ENCODE assay signal across 25 cellular contexts in the genomic region with DNA sequence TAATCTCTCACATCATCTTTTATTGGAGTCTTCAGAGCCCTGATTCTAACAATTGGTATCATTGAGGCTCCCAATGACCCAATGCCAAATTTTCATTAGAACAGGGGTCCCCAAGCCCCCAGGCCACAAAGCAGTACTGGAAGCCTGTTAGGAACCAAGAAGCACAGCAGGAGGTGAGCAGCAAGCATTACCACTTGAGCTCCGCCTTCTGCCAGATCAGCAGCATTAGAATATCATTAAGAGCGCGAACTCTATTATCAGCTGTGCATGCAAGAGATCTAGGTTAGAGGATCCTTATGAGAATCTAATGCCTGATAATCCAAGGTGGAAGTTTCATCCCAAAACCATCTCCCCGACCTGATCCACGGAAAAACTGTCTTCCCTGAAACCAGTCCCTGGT.
"Had no signal": no experiment of that assay in that cellular context is flagged by ENCODE, and none has a peak within 500 bp of the region (broad histone marks: within the 10 kb centered on the region; RNA-seq: fewer than 3 reads in every experiment).

No MANE protein-coding gene starts in this region.

- H3K27me3 Mint-ChIP-seq: activated CD4-positive, alpha-beta memory T cell treated with anti-CD3 and anti-CD28 coated beads for 36 hours; activated CD4-positive, alpha-beta T cell treated with anti-CD3 and anti-CD28 coated beads, Interleukin-2, amount 10 ng/mL, durations not matched to agents 7 days and 5 days; activated naive CD4-positive, alpha-beta T cell treated with anti-CD3 and anti-CD28 coated beads, Interleukin-2, amount 50 U/mL, for 24 hours had no signal

- H3K27ac ChIP-seq: breast epithelium, Peyer's patch, RWPE1, SJSA1, VCaP had no signal

- H3K4me3 Mint-ChIP-seq: activated CD4-positive, alpha-beta memory T cell treated with anti-CD3 and anti-CD28 coated beads for 36 hours; activated CD4-positive, alpha-beta T cell treated with anti-CD3 and anti-CD28 coated beads, Interleukin-2, amount 10 ng/mL, durations not matched to agents 7 days and 5 days; activated naive CD4-positive, alpha-beta T cell treated with anti-CD3 and anti-CD28 coated beads, Interleukin-2, amount 50 U/mL, for 24 hours; activated T-cell treated with anti-CD3 and anti-CD28 coated beads, Interleukin-2, amount 50 U/mL, for 72 hours had no signal

- H3K27ac Mint-ChIP-seq: activated CD4-positive, alpha-beta memory T cell treated with anti-CD3 and anti-CD28 coated beads for 36 hours; activated CD4-positive, alpha-beta T cell treated with anti-CD3 and anti-CD28 coated beads, Interleukin-2, amount 10 ng/mL, durations not matched to agents 7 days and 5 days; activated naive CD4-positive, alpha-beta T cell treated with anti-CD3 and anti-CD28 coated beads, Interleukin-2, amount 50 U/mL, for 24 hours; activated T-cell treated with anti-CD3 and anti-CD28 coated beads, Interleukin-2, amount 50 U/mL, for 72 hours had no signal

- H3K9me3 Mint-ChIP-seq: activated CD4-positive, alpha-beta memory T cell treated with anti-CD3 and anti-CD28 coated beads for 36 hours; activated CD4-positive, alpha-beta T cell treated with anti-CD3 and anti-CD28 coated beads, Interleukin-2, amount 10 ng/mL, durations not matched to agents 7 days and 5 days; activated naive CD4-positive, alpha-beta T cell treated with anti-CD3 and anti-CD28 coated beads, Interleukin-2, amount 50 U/mL, for 24 hours; activated T-cell treated with anti-CD3 and anti-CD28 coated beads, Interleukin-2, amount 50 U/mL, for 72 hours had no signal

- ATAC-seq: activated T-cell treated with anti-CD3 and anti-CD28 coated beads, Interleukin-2, amount 50 U/mL, for 72 hours; SK-N-SH treated with all-trans-retinoic acid at 6 μM for 48 hours had no signal

- H3K27me3 ChIP-seq: breast epithelium, Peyer's patch, SJSA1 had no signal

- DNase-seq: activated CD4-positive, alpha-beta memory T cell treated with anti-CD3 and anti-CD28 coated beads for 36 hours; activated CD4-positive, alpha-beta T cell treated with anti-CD3 and anti-CD28 coated beads, Interleukin-2, amount 10 ng/mL, durations not matched to agents 7 days and 5 days; activated CD4-positive, CD25-positive, alpha-beta regulatory T cell; activated CD8-positive, alpha-beta memory T cell treated with anti-CD3 and anti-CD28 coated beads for 24 hours; activated naive CD4-positive, alpha-beta T cell; activated T-cell treated with anti-CD3 and anti-CD28 coated beads, Interleukin-2, amount 50 U/mL, for 72 hours; aorta; caudate nucleus; KG1; NCI-H1048; NCI-H146; NCI-H187 treated with DMSO at 0.1 percent for 48 hours; NCI-H2081 treated with DMSO at 0.1 percent for 48 hours; NCI-H2171 treated with DMSO at 0.1 percent for 48 hours; NCI-H226; NCI-H526; Peyer's patch; Right ventricle myocardium superior; SW 1271 had no signal

- H3K4me3 ChIP-seq: breast epithelium, Peyer's patch, SJSA1 had no signal

- H3K4me1 ChIP-seq: breast epithelium, Peyer's patch had no signal

- H3K9me3 ChIP-seq: breast epithelium, Peyer's patch, SJSA1 had no signal
